ENCODE assay signal across 1 cellular context in genomic region chr19:3523361-3524074, GRCh38.
TF ChIP-seq lines count a peak whose summit lies in the region.

No MANE protein-coding gene starts in this region.

TF ChIP-seq in IMR-90, 13 proteins besides CTCF, POLR2A, EP300 and RAD21 (continued from another document):
- TF ChIP-seq MAZ (IDR thresholded peaks at IDR 0.05; ENCODE audit: borderline replicate concordance, low read depth, low read length) (no peak), RFX5 (IDR thresholded peaks at IDR 0.05; ENCODE audit: low read depth, low read length) (no peak), CHD1 (IDR thresholded peaks at IDR 0.05; ENCODE audit: low read depth, low read length) (no peak), SMC3 (IDR thresholded peaks at IDR 0.05; ENCODE audit: low read depth, low read length) (no peak)
